21 cellular contexts compared by ENCODE assay signal in the genomic region with DNA sequence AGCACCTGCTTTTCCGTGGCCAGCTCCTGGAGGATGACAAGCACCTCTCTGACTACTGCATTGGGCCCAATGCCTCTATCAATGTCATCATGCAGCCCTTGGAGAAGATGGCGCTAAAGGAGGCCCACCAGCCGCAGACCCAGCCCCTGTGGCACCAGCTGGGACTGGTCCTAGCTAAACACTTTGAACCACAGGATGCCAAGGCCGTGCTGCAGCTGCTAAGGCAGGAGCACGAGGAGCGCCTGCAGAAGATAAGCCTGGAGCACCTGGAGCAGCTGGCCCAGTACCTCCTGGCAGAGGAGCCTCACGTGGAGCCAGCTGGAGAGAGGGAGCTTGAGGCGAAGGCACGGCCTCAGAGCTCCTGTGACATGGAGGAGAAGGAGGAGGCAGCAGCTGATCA. TPM values are rescaled to one million over a fixed set of nuclear protein-coding genes. Genes with fewer than 3 reads are reported as not detected.
"Had no signal": no experiment of that assay in that cellular context is flagged by ENCODE, and none has a peak within 500 bp of the region (broad histone marks: within the 10 kb centered on the region; RNA-seq: fewer than 3 reads in every experiment).

No MANE protein-coding gene starts in this region.

- H3K4me3 ChIP-seq: adrenal gland, body of pancreas, coronary artery, heart left ventricle, mucosa of descending colon had no signal

- H3K27me3 ChIP-seq: adrenal gland, body of pancreas had no signal

- H3K9me3 ChIP-seq: adrenal gland, body of pancreas, heart left ventricle, mucosa of descending colon had no signal

- H3K4me1 ChIP-seq: adrenal gland, body of pancreas, heart left ventricle had no signal

- H3K27ac ChIP-seq: adrenal gland, body of pancreas, coronary artery, heart left ventricle had no signal

- ATAC-seq: body of pancreas; heart left ventricle; mucosa of descending colon; naive thymus-derived CD8-positive, alpha-beta T cell; WTC11 had no signal

- DNase-seq: activated CD4-positive, alpha-beta T cell treated with anti-CD3 and anti-CD28 coated beads, Interleukin-2, amount 10 ng/mL, durations not matched to agents 7 days and 5 days; activated CD8-positive, alpha-beta memory T cell treated with anti-CD3 and anti-CD28 coated beads for 24 hours; activated naive CD4-positive, alpha-beta T cell treated with anti-CD3 and anti-CD28 coated beads, Interleukin-2, amount 50 U/mL, for 16 hours; activated T-cell treated with anti-CD3 and anti-CD28 coated beads for 4 hours; adrenal gland; central memory CD4-positive, alpha-beta T cell; effector CD8-positive, alpha-beta T cell; mammary epithelial cell; mucosa of descending colon; naive thymus-derived CD8-positive, alpha-beta T cell; stimulated activated CD4-positive, alpha-beta T cell treated with anti-CD3 and anti-CD28 coated beads, Interleukin-15, amount 100 ng/mL, for 24 hours; stimulated activated CD4-positive, alpha-beta T cell treated with anti-CD3 and anti-CD28 coated beads, Interleukin-4, amount 100 ng/mL, for 24 hours had no signal

- H3K36me3 ChIP-seq: adrenal gland, heart left ventricle had no signal

RNA-seq across cellular contexts. Expression of gene UBL4B, which starts 0.4 kb away (rescaled TPM):
- total RNA-seq: activated CD4-positive, alpha-beta T cell treated with anti-CD3 and anti-CD28 coated beads, Interleukin-2, amount 10 ng/mL, durations not matched to agents 7 days and 5 days; activated T-helper 2 cell treated with anti-CD3 and anti-CD28 coated beads, Interferon-gamma antibody, Interleukin-2, Interleukin-4, amounts not matched to agents 10 μg/mL and 5 μg/mL and 100 μg/mL, durations not matched to agents 14 hours and 24 hours and 36 hours; body of pancreas; fibroblast of lung; heart left ventricle; mammary epithelial cell; mucosa of descending colon; naive thymus-derived CD8-positive, alpha-beta T cell; skeletal muscle tissue; ureter had no signal

RNA-seq across cellular contexts. Expression of gene SLC6A17, which starts 37.6 kb away (rescaled TPM):
- total RNA-seq: activated CD4-positive, alpha-beta T cell treated with anti-CD3 and anti-CD28 coated beads, Interleukin-2, amount 10 ng/mL, durations not matched to agents 7 days and 5 days; naive thymus-derived CD8-positive, alpha-beta T cell; ureter had no signal

RNA-seq across cellular contexts. Expression of gene ALX3, which starts 42.2 kb away (rescaled TPM):
- total RNA-seq: activated CD4-positive, alpha-beta T cell treated with anti-CD3 and anti-CD28 coated beads, Interleukin-2, amount 10 ng/mL, durations not matched to agents 7 days and 5 days; activated T-helper 2 cell treated with anti-CD3 and anti-CD28 coated beads, Interferon-gamma antibody, Interleukin-2, Interleukin-4, amounts not matched to agents 10 μg/mL and 5 μg/mL and 100 μg/mL, durations not matched to agents 14 hours and 24 hours and 36 hours; adrenal gland; body of pancreas; fibroblast of lung; heart left ventricle; mammary epithelial cell; mucosa of descending colon; naive thymus-derived CD8-positive, alpha-beta T cell; skeletal muscle tissue; temporal lobe; ureter had no signal
